Comparison of ENCODE assay signal across 13 cellular contexts in genomic region chr9:117772960-117773359, GRCh38.
DNase-seq lines count a peak whose midpoint lies in the region; ATAC-seq and TF ChIP-seq lines count a peak whose summit lies in the region.
"Had no signal": no experiment of that assay in that cellular context is flagged by ENCODE, and none has a peak within 500 bp of the region (broad histone marks: within the 10 kb centered on the region; RNA-seq: fewer than 3 reads in every experiment).

No MANE protein-coding gene starts in this region.

- DNase-seq in ACHN: peak; percentile 11
- DNase-seq in HPDE6-E6E7 (ENCODE audit: extremely low spot score): peak; percentile 14
- peak; percentile 33 for DNase-seq in WERI-Rb-1
- peak; percentile 54 for DNase-seq in kidney tubule cell (ENCODE audit: low spot score)
- no peak for DNase-seq in NCI-H2227 (lab: John Stamatoyannopoulos, UW; ENCODE audit: unreplicated experiment)
- DNase-seq: activated effector memory CD4-positive, alpha-beta T cell treated with anti-CD3 and anti-CD28 coated beads, Interleukin-2, amount 50 U/mL, for 16 hours; NCI-H1436 treated with DMSO at 0.1 percent for 48 hours had no signal

- H3K36me3 Mint-ChIP-seq in activated T-helper 17 cell treated with anti-CD3 and anti-CD28 coated beads, Interleukin-2, amount 50 U/mL, for 72 hours (ENCODE audit: low read depth): no peaks in the 10 kb centered on the region

- H3K4me3 Mint-ChIP-seq in activated T-helper 17 cell treated with anti-CD3 and anti-CD28 coated beads, Interleukin-2, amount 50 U/mL, for 72 hours: no peak overlapping the region
- H3K4me3 Mint-ChIP-seq: neural crest cell had no signal

- peaks cover 39% of the 10 kb centered on the region for H3K27me3 Mint-ChIP-seq in activated T-helper 17 cell treated with anti-CD3 and anti-CD28 coated beads, Interleukin-2, amount 50 U/mL, for 72 hours

- no peak overlapping the region for H3K27ac ChIP-seq in WERI-Rb-1
- H3K27ac ChIP-seq: BLaER1, VCaP had no signal

- no peak overlapping the region for H3K4me3 ChIP-seq in WERI-Rb-1 (ENCODE audit: low read depth, low read length)
- H3K4me3 ChIP-seq: BLaER1 had no signal

- TF ChIP-seq CTCF in WERI-Rb-1 (IDR thresholded peaks at IDR 0.05; ENCODE audit: low read depth, low read length): no peak

- no peak for ATAC-seq in activated T-helper 17 cell treated with anti-CD3 and anti-CD28 coated beads, Interleukin-2, amount 50 U/mL, for 72 hours (replicated peaks)
- ATAC-seq in HG02981 (IDR thresholded peaks at IDR 0.05; ENCODE audit: unreplicated experiment): no peak
- ATAC-seq in HG02870 (IDR thresholded peaks at IDR 0.05; ENCODE audit: unreplicated experiment): no peak

- H3K4me1 Mint-ChIP-seq in activated T-helper 17 cell treated with anti-CD3 and anti-CD28 coated beads, Interleukin-2, amount 50 U/mL, for 72 hours: no peaks in the 10 kb centered on the region
- H3K4me1 Mint-ChIP-seq: neural crest cell had no signal

- in situ Hi-C loops in ACHN (cut with HindIII; ENCODE audit: low pct_ligation_motif_present, low pct_unique_long_range_greater_than_20kb, low sequenced_read_pairs): no loop called here

- no peaks in the 10 kb centered on the region for H3K9me3 ChIP-seq in WERI-Rb-1 (ENCODE audit: severe bottlenecking)
- H3K9me3 ChIP-seq: BLaER1 had no signal

- no peak overlapping the region for H3K27ac Mint-ChIP-seq in activated T-helper 17 cell treated with anti-CD3 and anti-CD28 coated beads, Interleukin-2, amount 50 U/mL, for 72 hours

- H3K36me3 ChIP-seq in WERI-Rb-1: no peaks in the 10 kb centered on the region
- H3K36me3 ChIP-seq: BLaER1 had no signal

- H3K27me3 ChIP-seq in WERI-Rb-1 (ENCODE audit: insufficient read depth, low read depth, severe bottlenecking): no peaks in the 10 kb centered on the region
- H3K27me3 ChIP-seq: BLaER1 had no signal

- no peaks in the 10 kb centered on the region for H3K9me3 Mint-ChIP-seq in activated T-helper 17 cell treated with anti-CD3 and anti-CD28 coated beads, Interleukin-2, amount 50 U/mL, for 72 hours
